Comparison of ENCODE assay signal across 1 cellular context in genomic region chr3:8603115-8603710, GRCh38.
TF ChIP-seq lines count a peak whose summit lies in the region.

No MANE protein-coding gene starts in this region.

TF ChIP-seq in H1, 55 proteins besides CTCF, POLR2A, EP300 and RAD21:
- no peak for TF ChIP-seq SIX5 (IDR thresholded peaks at IDR 0.05; ENCODE audit: low read depth, low read length)
- TF ChIP-seq MAX (IDR thresholded peaks at IDR 0.05): no peak
- TF ChIP-seq RNF2 (IDR thresholded peaks at IDR 0.05; ENCODE audit: borderline replicate concordance, low read depth, low read length, missing control alignments, poor library complexity, severe bottlenecking): no peak
- TF ChIP-seq PHF8 (conservative IDR thresholded peaks at IDR 0.05; ENCODE audit: low read depth, low read length): no peak
- no peak for TF ChIP-seq RXRA (IDR thresholded peaks at IDR 0.05; ENCODE audit: insufficient read depth, low read depth, low read length)
- no peak for TF ChIP-seq EZH2 (IDR thresholded peaks at IDR 0.05; ENCODE audit: low read depth, low read length, severe bottlenecking)
- no peak for TF ChIP-seq USF2 (IDR thresholded peaks at IDR 0.05; ENCODE audit: low read length)
- TF ChIP-seq CHD2 (IDR thresholded peaks at IDR 0.05; ENCODE audit: low read length): no peak
- TF ChIP-seq CHD7 (IDR thresholded peaks at IDR 0.05; ENCODE audit: insufficient replicate concordance, low read length): no peak
- no peak for TF ChIP-seq NRF1 (IDR thresholded peaks at IDR 0.05; ENCODE audit: low read depth, low read length)
- TF ChIP-seq MAFK (IDR thresholded peaks at IDR 0.05; ENCODE audit: low read depth, low read length): no peak
- TF ChIP-seq NANOG (IDR thresholded peaks at IDR 0.05; ENCODE audit: insufficient read depth, low read depth, low read length, poor library complexity, severe bottlenecking): no peak
- no peak for TF ChIP-seq TAF7 (optimal IDR thresholded peaks at IDR 0.05; ENCODE audit: borderline replicate concordance, low read depth, low read length)
- TF ChIP-seq YY1 (IDR thresholded peaks at IDR 0.05; ENCODE audit: low read depth, low read length): no peak
- TF ChIP-seq CTBP2 (IDR thresholded peaks at IDR 0.05; ENCODE audit: borderline replicate concordance, insufficient read depth, insufficient read length, low read length): no peak
- TF ChIP-seq RFX5 (IDR thresholded peaks at IDR 0.05; ENCODE audit: borderline replicate concordance, low read depth, low read length): no peak
- TF ChIP-seq SIN3A (conservative IDR thresholded peaks at IDR 0.05 in 1 of 2, IDR thresholded peaks at IDR 0.05 in 1 of 2; ENCODE audit: low read depth in 1 of 2, low read length in 2 of 2): no peak
- TF ChIP-seq SP2 (IDR thresholded peaks at IDR 0.05; ENCODE audit: low read length): no peak
- TF ChIP-seq TAF1 (IDR thresholded peaks at IDR 0.05; ENCODE audit: low read depth, low read length): no peak
- TF ChIP-seq HDAC2 (IDR thresholded peaks at IDR 0.05; ENCODE audit: borderline replicate concordance in 1 of 2, low read depth in 2 of 2, low read length in 2 of 2): no peak
TF ChIP-seq in H1: peak in this region for 0.
